12 cellular contexts compared by ENCODE assay signal in genomic region chr18:29430416-29430815, GRCh38.
"Had no signal": no experiment of that assay in that cellular context is flagged by ENCODE, and none has a peak within 500 bp of the region (broad histone marks: within the 10 kb centered on the region; RNA-seq: fewer than 3 reads in every experiment).

No MANE protein-coding gene starts in this region.

- H3K36me3 Mint-ChIP-seq: naive B cell; stimulated activated effector memory CD8-positive, alpha-beta T cell treated with anti-CD3 and anti-CD28 coated beads, Interleukin-12 subunit alpha, Interleukin-12 subunit beta, amount 100 ng/mL, for 72 hours had no signal

- H3K4me3 Mint-ChIP-seq: activated CD8-positive, alpha-beta T cell treated with anti-CD3 and anti-CD28 coated beads, Interleukin-2, amount 10 ng/mL, durations not matched to agents 7 days and 5 days; naive B cell; stimulated activated effector memory CD8-positive, alpha-beta T cell treated with anti-CD3 and anti-CD28 coated beads, Interleukin-12 subunit alpha, Interleukin-12 subunit beta, amount 100 ng/mL, for 72 hours had no signal

- H3K36me3 ChIP-seq: right atrium auricular region, tibial artery, uterus had no signal

- ATAC-seq: activated CD8-positive, alpha-beta T cell treated with anti-CD3 and anti-CD28 coated beads, Interleukin-2, amount 10 ng/mL, durations not matched to agents 7 days and 5 days; stimulated activated effector memory CD8-positive, alpha-beta T cell treated with anti-CD3 and anti-CD28 coated beads, Interleukin-12 subunit alpha, Interleukin-12 subunit beta, amount 100 ng/mL, for 72 hours had no signal

- H3K4me3 ChIP-seq: right atrium auricular region, tibial artery, uterus had no signal

- H3K27me3 ChIP-seq: right atrium auricular region, tibial artery, uterus had no signal

- H3K27me3 Mint-ChIP-seq: naive B cell had no signal

- H3K4me1 ChIP-seq: right atrium auricular region, tibial artery, uterus had no signal

- H3K4me1 Mint-ChIP-seq: naive B cell; stimulated activated effector memory CD8-positive, alpha-beta T cell treated with anti-CD3 and anti-CD28 coated beads, Interleukin-12 subunit alpha, Interleukin-12 subunit beta, amount 100 ng/mL, for 72 hours had no signal

- H3K27ac ChIP-seq: right atrium auricular region, tibial artery, uterus had no signal

- DNase-seq: activated CD4-positive, alpha-beta T cell treated with anti-CD3 and anti-CD28 coated beads for 48 hours; activated CD8-positive, alpha-beta memory T cell treated with anti-CD3 and anti-CD28 coated beads, Interleukin-2, amount 50 U/mL, for 48 hours; activated CD8-positive, alpha-beta T cell treated with anti-CD3 and anti-CD28 coated beads, Interleukin-2, amount 10 ng/mL, durations not matched to agents 7 days and 5 days; activated naive CD4-positive, alpha-beta T cell; hippocampal formation; midbrain; naive B cell; small intestine; tibial artery; uterus had no signal

- H3K27ac Mint-ChIP-seq: activated CD8-positive, alpha-beta T cell treated with anti-CD3 and anti-CD28 coated beads, Interleukin-2, amount 10 ng/mL, durations not matched to agents 7 days and 5 days; naive B cell; stimulated activated effector memory CD8-positive, alpha-beta T cell treated with anti-CD3 and anti-CD28 coated beads, Interleukin-12 subunit alpha, Interleukin-12 subunit beta, amount 100 ng/mL, for 72 hours had no signal

- H3K9me3 ChIP-seq: uterus had no signal
